ENCODE assay signal across 10 cellular contexts in genomic region chr18:77086656-77087390, GRCh38. TPM values are rescaled to one million over a fixed set of nuclear protein-coding genes. Genes with fewer than 3 reads are reported as not detected.
DNase-seq lines count a peak whose midpoint lies in the region; FAIRE-seq and TF ChIP-seq lines count a peak whose summit lies in the region.
"Had no signal": no experiment of that assay in that cellular context is flagged by ENCODE, and none has a peak within 500 bp of the region (broad histone marks: within the 10 kb centered on the region; RNA-seq: fewer than 3 reads in every experiment).

No MANE protein-coding gene starts in this region.

- H3K18ac ChIP-seq in mesenchymal stem cell (ENCODE audit: low read depth in 1 of 2, low read length in 2 of 2), result no peak overlapping the region

- H3K4me1 ChIP-seq in mesenchymal stem cell (ENCODE audit: control insufficient read depth, insufficient read depth, low read depth, low read length), result peaks cover 38% of the 10 kb centered on the region
- peaks cover 2 to 47% (median 27%) of the 10 kb centered on the region in 5 donors for H3K4me1 ChIP-seq in subcutaneous abdominal adipose tissue (ENCODE audit: control insufficient read depth in 5 of 5, insufficient read depth in 5 of 5, low read length in 5 of 5)
- peaks cover 22% of the 10 kb centered on the region for H3K4me1 ChIP-seq in OCI-LY7 (ENCODE audit: insufficient read depth, low read length, poor library complexity, severe bottlenecking)

- H3K14ac ChIP-seq in mesenchymal stem cell (ENCODE audit: low read length in 2 of 2), result no peak overlapping the region

- no peaks in the 10 kb centered on the region for H3K27me3 ChIP-seq in mesenchymal stem cell (ENCODE audit: control insufficient read depth in 1 of 2, insufficient read depth in 1 of 2, low read length in 2 of 2)
- H3K27me3 ChIP-seq in subcutaneous abdominal adipose tissue (ENCODE audit: control insufficient read depth in 5 of 5, insufficient read depth in 4 of 5, low read length in 5 of 5), result no peaks in the 10 kb centered on the region

- intact Hi-C loops in OCI-LY7 (cut with micrococcal nuclease; ENCODE audit: unreplicated experiment), result no loop called here

- H2BK5ac ChIP-seq in mesenchymal stem cell (ENCODE audit: low read depth, low read length, poor library complexity, severe bottlenecking), result no peak overlapping the region

- no peak for TF ChIP-seq CTCF in OCI-LY7 (conservative IDR thresholded peaks at IDR 0.05; ENCODE audit: low read length)

- BruUV-seq in OCI-LY7 (replicated peaks; lab: Mats Ljungman, UMichigan), result no TSS peak

- H3K4me2 ChIP-seq in mesenchymal stem cell (ENCODE audit: low read length, poor library complexity, severe bottlenecking), result peak overlapping the region; percentile 90
- no peak overlapping the region for H3K4me2 ChIP-seq in OCI-LY7 (ENCODE audit: low read length)

- H2BK12ac ChIP-seq in mesenchymal stem cell (ENCODE audit: low read length in 2 of 2), result peak overlapping the region in 1 of 2 experiments; percentile 30

- no peak overlapping the region for H2BK120ac ChIP-seq in mesenchymal stem cell (ENCODE audit: low read depth, low read length)

- H3K36me3 ChIP-seq in mesenchymal stem cell (ENCODE audit: control insufficient read depth in 1 of 2, insufficient read depth in 2 of 2, low read depth in 1 of 2, low read length in 2 of 2) (peaks cover 3 to 8% of the 10 kb centered on the region in 2 experiments), subcutaneous abdominal adipose tissue (ENCODE audit: control insufficient read depth in 5 of 5, insufficient read depth in 5 of 5, low read length in 5 of 5) (peaks cover 0 to 4% (median 0%) of the 10 kb centered on the region in 5 donors), OCI-LY7 (ENCODE audit: insufficient read depth, low read length) (no peaks in the 10 kb centered on the region; the same call in 1 of the 2 replicates)

- POLR2A ChIA-PET in OCI-LY7 (lab: Charles Lee), result no interaction called here

- peak overlapping the region; percentile 92 for H4K91ac ChIP-seq in mesenchymal stem cell (ENCODE audit: low read length)

- H2AFZ ChIP-seq in mesenchymal stem cell (ENCODE audit: low read depth, low read length) (no peak overlapping the region), OCI-LY7 (ENCODE audit: low read length) (no peak overlapping the region)

- no peaks in the 10 kb centered on the region for H4K20me1 ChIP-seq in OCI-LY7 (ENCODE audit: insufficient read depth, low read length)

- no peak overlapping the region for H2AK5ac ChIP-seq in mesenchymal stem cell (ENCODE audit: low read length, severe bottlenecking)

- no peak overlapping the region for H3K4ac ChIP-seq in mesenchymal stem cell (ENCODE audit: low read depth in 1 of 2, low read length in 2 of 2)

- H2BK15ac ChIP-seq in mesenchymal stem cell (ENCODE audit: low read depth, poor library complexity, severe bottlenecking), result peak overlapping the region; percentile 33

- peaks cover 15% of the 10 kb centered on the region for H3K79me1 ChIP-seq in mesenchymal stem cell (replicated peaks; ENCODE audit: low read length, poor library complexity, severe bottlenecking)

- DNase-seq in SW480 (ENCODE audit: low spot score) (peak; percentile 29), epithelial cell of prostate (ENCODE audit: low read depth, low spot score) (no peak), mesenchymal stem cell (peak; percentile 46), H54 (ENCODE audit: insufficient read length, low spot score) (no peak), OCI-LY7 (ENCODE audit: low spot score) (no peak)
- DNase-seq in stimulated activated CD4-positive, alpha-beta T cell treated with anti-CD3 and anti-CD28 coated beads, Interleukin-4, amount 100 ng/mL, for 1 hour, result no peak
- DNase-seq in stimulated activated CD8-positive, alpha-beta memory T cell treated with anti-CD3 and anti-CD28 coated beads, Interleukin-4, amount 100 ng/mL, for 48 hours, result no peak
- DNase-seq: activated naive CD4-positive, alpha-beta T cell treated with anti-CD3 and anti-CD28 coated beads for 36 hours; naive B cell had no signal

- H3K23ac ChIP-seq in mesenchymal stem cell (ENCODE audit: low read length in 2 of 2), result no peak overlapping the region

- peak overlapping the region; percentile 53 to 79 for H3K4me3 ChIP-seq in mesenchymal stem cell (ENCODE audit: insufficient read depth in 1 of 2, low read depth in 1 of 2, low read length in 2 of 2)
- H3K4me3 ChIP-seq in subcutaneous abdominal adipose tissue (ENCODE audit: low read depth in 1 of 5, low read length in 5 of 5), result peak overlapping the region in 4 of 5 donors; percentile 25 to 52 (median 50)
- H3K4me3 ChIP-seq in OCI-LY7 (ENCODE audit: low read depth, low read length, poor library complexity, severe bottlenecking), result no peak overlapping the region

- H3K79me2 ChIP-seq in OCI-LY7 (ENCODE audit: insufficient read depth, low read depth, low read length), result no peaks in the 10 kb centered on the region

- no peak for FAIRE-seq in H54 (lab: Jason Lieb, UNC)

- no peak for TF ChIP-seq POLR2A in H54 (IDR thresholded peaks at IDR 0.05; ENCODE audit: low read depth, low read length)

- H3K27ac ChIP-seq in epithelial cell of prostate, result peak overlapping the region; percentile 2
- no peak overlapping the region for H3K27ac ChIP-seq in mesenchymal stem cell (ENCODE audit: low read length, poor library complexity, severe bottlenecking)
- no peak overlapping the region for H3K27ac ChIP-seq in subcutaneous abdominal adipose tissue (ENCODE audit: low read depth, low read length)
- H3K27ac ChIP-seq in OCI-LY7 (ENCODE audit: low read depth, low read length, poor library complexity, severe bottlenecking), result no peak overlapping the region

- H3K9ac ChIP-seq in mesenchymal stem cell (ENCODE audit: low read length) (peak overlapping the region; percentile 86), subcutaneous abdominal adipose tissue (ENCODE audit: low read length in 5 of 5) (peak overlapping the region in 2 of 5 donors; percentile 14 to 48)

- H3K9me3 ChIP-seq in mesenchymal stem cell (ENCODE audit: control insufficient read depth, low read length), result no peaks in the 10 kb centered on the region
- H3K9me3 ChIP-seq in subcutaneous abdominal adipose tissue (ENCODE audit: control insufficient read depth in 5 of 5, low read length in 5 of 5), result no peaks in the 10 kb centered on the region
- H3K9me3 ChIP-seq in OCI-LY7 (ENCODE audit: low read length), result no peaks in the 10 kb centered on the region

- WGBS in mesenchymal stem cell, result 12% methylated on average over 20 of the region's 25 CpGs

- no peaks in the 10 kb centered on the region for H3K9me2 ChIP-seq in OCI-LY7 (ENCODE audit: insufficient read depth, low read length)

- CTCF ChIA-PET in OCI-LY7 (lab: Charles Lee; ENCODE audit: unreplicated experiment), result interaction anchor here (0.9 kb wide), 1 partner anchor 11 kb away, joined by 3 read pairs; no protein-coding TSS in a partner anchor

- H4K8ac ChIP-seq in mesenchymal stem cell (ENCODE audit: low read length), result peak overlapping the region; percentile 82

RNA-seq across cellular contexts. Expression of gene MBP, which starts 45.8 kb away (rescaled TPM):
- polyA plus RNA-seq in mesenchymal stem cell (2013, experiment 1 of 2), result 7.6 TPM
- polyA plus RNA-seq in mesenchymal stem cell (2013, experiment 2 of 2), result 8.8 TPM
- 13.5 and 16.4 TPM in 2 replicates for total RNA-seq in OCI-LY7 (2014; rRNA removed; shearing (Covaris generic))
- 25.2 and 28.9 TPM in 2 replicates for total RNA-seq in OCI-LY7 (2022)

Comparison
In these comparisons a context has a peak if more than half of its experiments do, and no peak if none do; other contexts are left out.
1. DNase-seq: peak in SW480 (single experiment) and mesenchymal stem cell (single experiment); none in epithelial cell of prostate (single experiment), stimulated activated CD4-positive, alpha-beta T cell treated with anti-CD3 and anti-CD28 coated beads, Interleukin-4, amount 100 ng/mL, for 1 hour (single experiment), stimulated activated CD8-positive, alpha-beta memory T cell treated with anti-CD3 and anti-CD28 coated beads, Interleukin-4, amount 100 ng/mL, for 48 hours (single experiment), H54 (single experiment) and OCI-LY7 (single experiment).